In the genomic region with DNA sequence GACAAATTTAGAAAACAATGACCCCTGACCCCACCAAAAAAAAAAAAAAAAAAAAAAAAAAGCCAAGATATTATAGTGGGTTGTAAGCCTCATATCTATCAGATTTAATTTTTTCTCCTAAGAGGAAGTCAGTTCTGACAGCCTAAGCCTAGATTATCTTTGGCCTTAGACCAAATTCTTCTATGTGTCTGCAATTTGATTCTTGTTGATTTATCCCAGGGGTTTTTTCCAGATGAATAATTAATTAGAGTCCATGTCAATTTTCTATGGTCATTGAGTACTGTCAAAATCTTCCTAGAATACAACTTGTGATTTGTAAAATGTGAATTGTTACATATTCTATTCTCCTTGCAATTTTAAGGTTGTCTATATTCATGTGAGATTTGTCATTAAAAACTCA, we compare ENCODE assay signal across 1 cellular context.
TF ChIP-seq lines count a peak whose summit lies in the region.

No MANE protein-coding gene starts in this region.

TF ChIP-seq in HCT116, 20 proteins besides CTCF, POLR2A, EP300 and RAD21 (continued from another document):
- TF ChIP-seq, protein P1, sequence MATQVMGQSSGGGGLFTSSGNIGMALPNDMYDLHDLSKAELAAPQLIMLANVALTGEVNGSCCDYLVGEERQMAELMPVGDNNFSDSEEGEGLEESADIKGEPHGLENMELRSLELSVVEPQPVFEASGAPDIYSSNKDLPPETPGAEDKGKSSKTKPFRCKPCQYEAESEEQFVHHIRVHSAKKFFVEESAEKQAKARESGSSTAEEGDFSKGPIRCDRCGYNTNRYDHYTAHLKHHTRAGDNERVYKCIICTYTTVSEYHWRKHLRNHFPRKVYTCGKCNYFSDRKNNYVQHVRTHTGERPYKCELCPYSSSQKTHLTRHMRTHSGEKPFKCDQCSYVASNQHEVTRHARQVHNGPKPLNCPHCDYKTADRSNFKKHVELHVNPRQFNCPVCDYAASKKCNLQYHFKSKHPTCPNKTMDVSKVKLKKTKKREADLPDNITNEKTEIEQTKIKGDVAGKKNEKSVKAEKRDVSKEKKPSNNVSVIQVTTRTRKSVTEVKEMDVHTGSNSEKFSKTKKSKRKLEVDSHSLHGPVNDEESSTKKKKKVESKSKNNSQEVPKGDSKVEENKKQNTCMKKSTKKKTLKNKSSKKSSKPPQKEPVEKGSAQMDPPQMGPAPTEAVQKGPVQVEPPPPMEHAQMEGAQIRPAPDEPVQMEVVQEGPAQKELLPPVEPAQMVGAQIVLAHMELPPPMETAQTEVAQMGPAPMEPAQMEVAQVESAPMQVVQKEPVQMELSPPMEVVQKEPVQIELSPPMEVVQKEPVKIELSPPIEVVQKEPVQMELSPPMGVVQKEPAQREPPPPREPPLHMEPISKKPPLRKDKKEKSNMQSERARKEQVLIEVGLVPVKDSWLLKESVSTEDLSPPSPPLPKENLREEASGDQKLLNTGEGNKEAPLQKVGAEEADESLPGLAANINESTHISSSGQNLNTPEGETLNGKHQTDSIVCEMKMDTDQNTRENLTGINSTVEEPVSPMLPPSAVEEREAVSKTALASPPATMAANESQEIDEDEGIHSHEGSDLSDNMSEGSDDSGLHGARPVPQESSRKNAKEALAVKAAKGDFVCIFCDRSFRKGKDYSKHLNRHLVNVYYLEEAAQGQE (IDR thresholded peaks at IDR 0.05; ENCODE audit: low read depth), result no peak
- no peak for TF ChIP-seq SRF (IDR thresholded peaks at IDR 0.05; ENCODE audit: low read depth)
- TF ChIP-seq YY1 (IDR thresholded peaks at IDR 0.05; ENCODE audit: extremely low read depth, insufficient replicate concordance, low read depth, low read length), result no peak
